In the genomic region with DNA sequence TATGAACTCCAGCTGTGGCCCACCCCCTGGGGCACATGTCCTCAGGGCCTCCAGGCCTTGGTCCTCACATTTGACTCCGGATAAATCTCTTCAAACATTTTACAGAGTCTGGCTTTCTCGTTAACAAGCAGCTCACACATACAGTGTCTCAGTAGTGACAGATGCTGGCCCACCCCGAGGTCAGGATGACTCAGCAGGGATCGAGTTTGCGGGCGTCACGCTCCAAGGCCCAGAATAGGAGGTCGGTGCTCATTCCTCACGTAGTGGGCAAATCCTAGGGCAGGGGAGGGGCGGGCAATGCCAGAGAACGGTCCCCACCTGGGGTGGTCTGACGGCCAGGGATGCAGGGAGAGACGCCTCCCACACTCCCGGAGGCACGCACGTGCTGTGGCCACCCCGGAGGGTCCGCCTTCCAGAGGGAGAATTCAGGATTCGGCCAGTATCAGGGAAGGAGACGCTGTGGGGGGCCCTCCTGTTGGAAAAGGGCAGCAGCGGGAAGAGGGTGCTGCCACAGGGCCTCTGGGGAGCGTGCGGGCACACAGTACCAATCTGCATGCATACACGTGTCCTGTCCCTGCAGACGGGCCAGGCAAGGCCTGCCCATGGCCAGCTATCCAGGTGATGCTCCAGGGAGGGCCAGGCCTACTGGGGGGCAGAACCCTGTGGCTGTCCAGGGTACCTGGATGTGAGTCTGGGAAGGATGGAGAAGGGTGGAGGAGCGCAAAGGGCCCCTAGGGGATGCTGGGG, we compare ENCODE assay signal across 9 cellular contexts. TPM values are rescaled to one million over a fixed set of nuclear protein-coding genes. Genes with fewer than 3 reads are reported as not detected.
DNase-seq lines count a peak whose midpoint lies in the region; ATAC-seq, FAIRE-seq and TF ChIP-seq lines count a peak whose summit lies in the region.
"Had no signal": no experiment of that assay in that cellular context is flagged by ENCODE, and none has a peak within 500 bp of the region (broad histone marks: within the 10 kb centered on the region; RNA-seq: fewer than 3 reads in every experiment).

No MANE protein-coding gene starts in this region.

- H3K9me1 ChIP-seq in endothelial cell of umbilical vein (replicated peaks; ENCODE audit: control insufficient read depth, extremely low read depth, insufficient read depth, low read length): no peaks in the 10 kb centered on the region

- no peak overlapping the region for H3K9ac ChIP-seq in endothelial cell of umbilical vein (replicated peaks; ENCODE audit: extremely low read depth, insufficient read depth, low read length)

- peaks cover 4% of the 10 kb centered on the region for H3K4me1 ChIP-seq in endothelial cell of umbilical vein (ENCODE audit: control insufficient read depth, extremely low read depth, insufficient read depth, low read length)
- peaks cover 0 to 98% (median 82%) of the 10 kb centered on the region in 4 donors for H3K4me1 ChIP-seq in sigmoid colon

- peak overlapping the region; percentile 35 for H3K27ac ChIP-seq in endothelial cell of umbilical vein (ENCODE audit: insufficient read depth, low read depth, low read length)
- H3K27ac ChIP-seq in sigmoid colon: peak overlapping the region; percentile 51 to 87 (median 80)
- H3K27ac ChIP-seq: pancreas had no signal

- H3K27me3 Mint-ChIP-seq in T-helper 1 cell treated with Interleukin-12 subunit alpha and Interleukin-12 subunit beta and Interleukin-4 antibody, amounts not matched to agents 30 μg/mL and 1 μg/mL, for 36 hours (ENCODE audit: low read depth): no peaks in the 10 kb centered on the region

- H3K36me3 Mint-ChIP-seq in T-helper 1 cell treated with Interleukin-12 subunit alpha and Interleukin-12 subunit beta and Interleukin-4 antibody, amounts not matched to agents 30 μg/mL and 1 μg/mL, for 36 hours (ENCODE audit: low read depth): peaks cover 34% of the 10 kb centered on the region

- WGBS in sigmoid colon, 2 donors: 76 to 83% methylated on average over 26 of the region's 26 CpGs

- peaks cover 53% of the 10 kb centered on the region for H3K4me1 Mint-ChIP-seq in T-helper 1 cell treated with Interleukin-12 subunit alpha and Interleukin-12 subunit beta and Interleukin-4 antibody, amounts not matched to agents 30 μg/mL and 1 μg/mL, for 36 hours (ENCODE audit: low read depth)

- peak in 1 of 4 donors; percentile 34 for TF ChIP-seq EP300 in sigmoid colon (IDR thresholded peaks at IDR 0.05)

- ATAC-seq in GM19023 (IDR thresholded peaks at IDR 0.05; ENCODE audit: unreplicated experiment): no peak

- no peaks in the 10 kb centered on the region for H3K27me3 ChIP-seq in endothelial cell of umbilical vein (ENCODE audit: control insufficient read depth in 2 of 2, insufficient read depth in 2 of 2, low read length in 2 of 2)
- no peaks in the 10 kb centered on the region for H3K27me3 ChIP-seq in sigmoid colon
- H3K27me3 ChIP-seq: pancreas had no signal

- DNase-seq in T-helper 1 cell: no peak
- peak; percentile 22 for DNase-seq in RKO (ENCODE audit: low spot score)
- peak; percentile 38 for DNase-seq in endothelial cell of umbilical vein (ENCODE audit: low read depth, low spot score)
- DNase-seq in sigmoid colon: peak; percentile 88
- no peak for DNase-seq in mesenteric fat pad (ENCODE audit: low spot score)
- no peak for DNase-seq in AML-193 (lab: John Stamatoyannopoulos, UW)

- H3K4me3 Mint-ChIP-seq in T-helper 1 cell treated with Interleukin-12 subunit alpha and Interleukin-12 subunit beta and Interleukin-4 antibody, amounts not matched to agents 30 μg/mL and 1 μg/mL, for 36 hours: peak overlapping the region; percentile 45

- H3K36me3 ChIP-seq in endothelial cell of umbilical vein (ENCODE audit: control insufficient read depth in 2 of 2, extremely low read depth in 1 of 2, insufficient read depth in 2 of 2, low read length in 2 of 2) (peaks cover 0 to 2% of the 10 kb centered on the region in 2 experiments), sigmoid colon (no peaks in the 10 kb centered on the region)
- H3K36me3 ChIP-seq: pancreas had no signal

- H3K4me3 ChIP-seq in endothelial cell of umbilical vein (replicated peaks in 1 of 3; ENCODE audit: insufficient read depth in 1 of 3, low read depth in 1 of 3, low read length in 3 of 3): no peak overlapping the region
- H3K4me3 ChIP-seq in sigmoid colon: no peak overlapping the region
- H3K4me3 ChIP-seq: pancreas had no signal

- no peaks in the 10 kb centered on the region for H3K9me3 ChIP-seq in endothelial cell of umbilical vein (replicated peaks; ENCODE audit: control insufficient read depth, insufficient read depth, low read length)
- no peaks in the 10 kb centered on the region for H3K9me3 ChIP-seq in sigmoid colon
- H3K9me3 ChIP-seq: pancreas had no signal

- no peaks in the 10 kb centered on the region for H3K9me3 Mint-ChIP-seq in T-helper 1 cell treated with Interleukin-12 subunit alpha and Interleukin-12 subunit beta and Interleukin-4 antibody, amounts not matched to agents 30 μg/mL and 1 μg/mL, for 36 hours

- FAIRE-seq in endothelial cell of umbilical vein (lab: Jason Lieb, UNC): peak; percentile 85
- FAIRE-seq: pancreas had no signal

- POLR2A ChIA-PET in endothelial cell of umbilical vein (lab: Charles Lee): no interaction called here

- no peaks in the 10 kb centered on the region for H4K20me1 ChIP-seq in endothelial cell of umbilical vein (replicated peaks; ENCODE audit: control insufficient read depth, extremely low read depth, insufficient read depth, low read length)

- intact Hi-C loops in endothelial cell of umbilical vein (cut with micrococcal nuclease): no loop called here
- intact Hi-C loops in sigmoid colon (cut with DNase I): no loop called here

- no peak overlapping the region for H2AFZ ChIP-seq in endothelial cell of umbilical vein (ENCODE audit: low read depth, low read length)

- H3K4me2 ChIP-seq in endothelial cell of umbilical vein (ENCODE audit: insufficient read depth, low read length): no peak overlapping the region

- dilution Hi-C loops in endothelial cell of umbilical vein (cut with MboI; ENCODE audit: extremely low pct_ligation_motif_present, low sequenced_read_pairs): no loop called here

- peaks cover 94% of the 10 kb centered on the region for H3K79me2 ChIP-seq in endothelial cell of umbilical vein (ENCODE audit: control insufficient read depth, insufficient read depth, low read length)

- BruUV-seq in endothelial cell of umbilical vein (replicated peaks; lab: Mats Ljungman, UMichigan): no TSS peak

- no peak for TF ChIP-seq POLR2A in endothelial cell of umbilical vein (IDR thresholded peaks at IDR 0.05; ENCODE audit: low read depth, low read length)
- TF ChIP-seq POLR2A in sigmoid colon (IDR thresholded peaks at IDR 0.05): no peak

- H3K27ac Mint-ChIP-seq in T-helper 1 cell treated with Interleukin-12 subunit alpha and Interleukin-12 subunit beta and Interleukin-4 antibody, amounts not matched to agents 30 μg/mL and 1 μg/mL, for 36 hours: peak overlapping the region; percentile 78

- TF ChIP-seq CTCF in endothelial cell of umbilical vein (IDR thresholded peaks at IDR 0.05; ENCODE audit: extremely low read depth in 1 of 2, insufficient read depth in 1 of 2, low read depth in 1 of 2, low read length in 2 of 2) (no peak), sigmoid colon (IDR thresholded peaks at IDR 0.05) (no peak)

- CTCF ChIA-PET in endothelial cell of umbilical vein (lab: Charles Lee): interaction anchor here (1.0 to 3.9 kb wide), 4 partner anchors 11 to 81 kb away, joined by 3 to 28 read pairs (median 14); no protein-coding TSS in a partner anchor

TF ChIP-seq in endothelial cell of umbilical vein, 7 proteins besides CTCF, POLR2A, EP300 and RAD21:
- no peak for TF ChIP-seq FOS (IDR thresholded peaks at IDR 0.05; ENCODE audit: borderline replicate concordance, insufficient read depth, low read length)
- TF ChIP-seq, protein P1, sequence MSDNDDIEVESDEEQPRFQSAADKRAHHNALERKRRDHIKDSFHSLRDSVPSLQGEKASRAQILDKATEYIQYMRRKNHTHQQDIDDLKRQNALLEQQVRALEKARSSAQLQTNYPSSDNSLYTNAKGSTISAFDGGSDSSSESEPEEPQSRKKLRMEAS (IDR thresholded peaks at IDR 0.05; ENCODE audit: insufficient read depth, insufficient read length): no peak
- no peak for TF ChIP-seq POLR2AphosphoS5 (IDR thresholded peaks at IDR 0.05; ENCODE audit: insufficient read depth, low read depth, low read length)
- TF ChIP-seq GATA2 (IDR thresholded peaks at IDR 0.05; ENCODE audit: insufficient read depth, insufficient read length, low read depth, low read length): no peak
- no peak for TF ChIP-seq JUN (IDR thresholded peaks at IDR 0.05; ENCODE audit: borderline replicate concordance, insufficient read depth, insufficient read length, low read depth)
- no peak for TF ChIP-seq EZH2 (IDR thresholded peaks at IDR 0.05; ENCODE audit: borderline replicate concordance, low read depth, low read length, severe bottlenecking)
- no peak for TF ChIP-seq MYC (IDR thresholded peaks at IDR 0.05; ENCODE audit: low read depth, low read length)
TF ChIP-seq in endothelial cell of umbilical vein: peak in this region for 0.

RNA-seq across cellular contexts. Expression of a gene that starts 8.6 kb away (rescaled TPM):
- total RNA-seq in endothelial cell of umbilical vein (29.2 and 30.7 TPM in 2 replicates), sigmoid colon (1 to 10 TPM; 2.9 to 8.1 (median 3.6) TPM), mesenteric fat pad (9.4 TPM)
- polyA plus RNA-seq in endothelial cell of umbilical vein (14.1 and 17.3 TPM in 2 replicates), sigmoid colon (10 to 100 TPM in 1 of 3 donors, 1 to 10 TPM in 1, under 1 TPM in 1; 0.60 to 44.5 (median 1.2) TPM)
- polyA plus RNA-seq in endothelial cell of umbilical vein (2011; cell fraction: cytosol; rRNA removed): 12.0 and 13.4 TPM in 2 replicates
- polyA plus RNA-seq in endothelial cell of umbilical vein (2011; cell fraction: nucleus; rRNA removed): 13.8 and 16.1 TPM in 2 replicates
- 16.2 and 20.4 TPM in 2 replicates for polyA plus RNA-seq in endothelial cell of umbilical vein (2012)
- polyA minus RNA-seq in endothelial cell of umbilical vein: 10.3 and 12.3 TPM in 2 replicates
- polyA minus RNA-seq in endothelial cell of umbilical vein (2011; cell fraction: cytosol; rRNA and poly(A)+ RNA removed): 232 TPM
- 9.2 and 14.2 TPM in 2 replicates for polyA minus RNA-seq in endothelial cell of umbilical vein (2011; cell fraction: nucleus; rRNA and poly(A)+ RNA removed)

Comparison
In these comparisons a context has a peak if more than half of its experiments do, and no peak if none do; other contexts are left out.
1. DNase-seq: peak in RKO (single experiment), endothelial cell of umbilical vein (single experiment) and sigmoid colon (single experiment); none in T-helper 1 cell (0 of 5), mesenteric fat pad (single experiment) and AML-193 (0 of 2).